ENCODE assay signal across 15 cellular contexts in the genomic region with DNA sequence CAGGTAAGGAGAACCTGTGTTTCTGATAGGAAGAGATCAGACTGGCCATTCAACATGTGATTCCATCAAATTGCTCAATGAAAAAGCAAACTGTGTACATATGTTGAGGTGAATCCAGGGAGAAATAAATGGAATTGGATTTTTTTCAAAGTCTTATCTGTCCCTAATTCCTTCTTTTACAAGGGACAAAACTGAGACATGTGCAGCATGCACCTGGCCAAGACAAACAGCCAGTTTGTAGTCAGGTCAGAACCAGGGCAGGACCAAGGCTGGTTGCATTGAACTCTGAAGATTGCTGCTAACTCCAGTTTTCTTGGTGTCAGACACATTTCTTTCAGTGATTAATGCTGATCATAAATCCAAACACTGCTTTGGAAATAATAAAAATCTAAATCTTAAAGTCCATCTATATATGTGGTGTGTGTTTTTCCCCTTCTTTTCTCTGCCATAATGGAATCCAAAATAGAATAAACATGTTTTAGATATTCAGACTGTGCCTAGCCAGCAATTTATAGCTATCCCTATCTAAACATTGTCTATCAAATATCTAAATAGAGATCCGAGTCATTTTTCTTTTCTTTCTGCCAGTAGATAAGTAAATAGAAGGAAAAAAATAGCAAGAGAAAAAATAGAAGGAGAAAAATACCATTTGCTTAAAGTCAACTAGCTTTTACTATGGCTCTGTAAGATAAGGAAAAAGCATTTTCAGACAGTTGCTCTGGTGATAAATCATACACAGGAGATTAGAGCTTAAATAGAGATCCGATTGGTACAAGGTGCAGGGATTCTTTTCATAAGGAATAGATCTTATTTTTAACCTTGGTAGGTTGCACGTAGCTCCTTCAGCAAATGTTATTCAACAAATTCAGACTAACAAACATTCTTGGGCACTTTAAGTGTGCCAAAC.
"Had no signal": no experiment of that assay in that cellular context is flagged by ENCODE, and none has a peak within 500 bp of the region (broad histone marks: within the 10 kb centered on the region; RNA-seq: fewer than 3 reads in every experiment).

No MANE protein-coding gene starts in this region.

- H3K4me3 ChIP-seq: uterus had no signal

- H3K27ac ChIP-seq: uterus had no signal

- ATAC-seq: activated CD8-positive, alpha-beta memory T cell treated with anti-CD3 and anti-CD28 coated beads, Interleukin-2, amount 10 ng/mL, durations not matched to agents 7 days and 5 days; activated naive CD4-positive, alpha-beta T cell treated with anti-CD3 and anti-CD28 coated beads, Interleukin-2, amount 50 U/mL, for 72 hours; activated T-cell treated with anti-CD3 and anti-CD28 coated beads, Interleukin-2, amount 50 U/mL, for 4 hours; left lobe of liver; natural killer cell had no signal

- DNase-seq: activated CD4-positive, alpha-beta T cell treated with anti-CD3 and anti-CD28 coated beads, Interleukin-2, amount 50 U/mL, for 48 hours; activated CD4-positive, CD25-positive, alpha-beta regulatory T cell treated with anti-CD3 and anti-CD28 coated beads, Interleukin-2, amount 50 U/mL, for 72 hours; activated CD8-positive, alpha-beta memory T cell treated with anti-CD3 and anti-CD28 coated beads, Interleukin-2, amount 10 ng/mL, durations not matched to agents 7 days and 5 days; activated effector memory CD4-positive, alpha-beta T cell treated with anti-CD3 and anti-CD28 coated beads, Interleukin-2, amount 50 U/mL, for 16 hours; activated T-cell treated with anti-CD3 and anti-CD28 coated beads, Interleukin-2, amount 50 U/mL, for 4 hours; amygdala; cerebellar nuclear complex; glutamatergic neuron; immature natural killer cell; natural killer cell; nucleus accumbens; stimulated activated CD4-positive, alpha-beta T cell treated with anti-CD3 and anti-CD28 coated beads, Interleukin-4, amount 100 ng/mL, for 24 hours; uterus had no signal

- H3K36me3 ChIP-seq: uterus had no signal

- H3K4me1 ChIP-seq: uterus had no signal

- H3K9me3 ChIP-seq: uterus had no signal

- H3K27me3 ChIP-seq: uterus had no signal
